18 cellular contexts compared by ENCODE assay signal in genomic region chr2:74817333-74817732, GRCh38. TPM values are rescaled to one million over a fixed set of nuclear protein-coding genes. Genes with fewer than 3 reads are reported as not detected.
DNase-seq lines count a peak whose midpoint lies in the region; ATAC-seq and TF ChIP-seq lines count a peak whose summit lies in the region.
"Had no signal": no experiment of that assay in that cellular context is flagged by ENCODE, and none has a peak within 500 bp of the region (broad histone marks: within the 10 kb centered on the region; RNA-seq: fewer than 3 reads in every experiment).

No MANE protein-coding gene starts in this region.

- TF ChIP-seq POLR2A in esophagus muscularis mucosa (IDR thresholded peaks at IDR 0.05; ENCODE audit: low read depth) (no peak), gastroesophageal sphincter (IDR thresholded peaks at IDR 0.05) (no peak)

- H3K36me3 ChIP-seq in esophagus muscularis mucosa (no peaks in the 10 kb centered on the region), gastroesophageal sphincter (no peaks in the 10 kb centered on the region), H7 (replicated peaks; ENCODE audit: control insufficient read depth, insufficient read depth, low read length) (no peaks in the 10 kb centered on the region)
- H3K36me3 ChIP-seq: SJCRH30 had no signal

- H3K4me1 ChIP-seq in esophagus muscularis mucosa = peaks cover 0 to 14% (median 8%) of the 10 kb centered on the region in 4 donors
- H3K4me1 ChIP-seq in gastroesophageal sphincter = peaks cover 0 to 7% (median 0%) of the 10 kb centered on the region in 3 donors

- TF ChIP-seq CTCF in esophagus muscularis mucosa (IDR thresholded peaks at IDR 0.05) (no peak), gastroesophageal sphincter (IDR thresholded peaks at IDR 0.05) (no peak)

- peak; percentile 79 for DNase-seq in GF-D8 (lab: John Stamatoyannopoulos, UW)
- DNase-seq in NOMO-1 (lab: John Stamatoyannopoulos, UW; ENCODE audit: unreplicated experiment in 2 of 2) = peak; percentile 75 to 93
- DNase-seq in esophagus muscularis mucosa (ENCODE audit: extremely low spot score) = peak; percentile 29
- DNase-seq in pons (ENCODE audit: low spot score) = peak; percentile 36
- no peak for DNase-seq in H7
- DNase-seq in left colon = no peak
- no peak for DNase-seq in NCI-H510A treated with DMSO at 0.1 percent for 48 hours (lab: John Stamatoyannopoulos, UW)
- DNase-seq: activated CD4-positive, alpha-beta T cell treated with anti-CD3 and anti-CD28 coated beads for 48 hours; activated naive CD4-positive, alpha-beta T cell treated with Interleukin-2 at 50 U/mL for 16 hours; cortex of kidney; DND-41; NCI-H2171 treated with DMSO at 0.1 percent for 48 hours; SJCRH30; stimulated activated CD4-positive, alpha-beta T cell treated with anti-CD3 and anti-CD28 coated beads, Interleukin-2, amount 100 ng/mL, for 48 hours; T-helper 9 cell had no signal

- no peak for ATAC-seq in gastroesophageal sphincter
- ATAC-seq in left colon = no peak

- H3K27ac ChIP-seq in esophagus muscularis mucosa (replicated peaks in 1 of 4) (no peak overlapping the region), gastroesophageal sphincter (no peak overlapping the region)
- H3K27ac ChIP-seq: epithelial cell of prostate, SJCRH30 had no signal

- H3K27me3 ChIP-seq in esophagus muscularis mucosa = no peaks in the 10 kb centered on the region
- no peaks in the 10 kb centered on the region for H3K27me3 ChIP-seq in gastroesophageal sphincter
- H3K27me3 ChIP-seq in H7 (ENCODE audit: control insufficient read depth, insufficient read depth, low read length) = no peaks in the 10 kb centered on the region

- WGBS in esophagus muscularis mucosa = 81% methylated on average over 1 of the region's 1 CpG
- 76 to 100% methylated on average over 1 of the region's 1 CpG for WGBS in gastroesophageal sphincter (ENCODE audit: low coverage in 1 of 2), 2 donors

- no peaks in the 10 kb centered on the region for H3K9me3 ChIP-seq in esophagus muscularis mucosa
- no peaks in the 10 kb centered on the region for H3K9me3 ChIP-seq in gastroesophageal sphincter
- H3K9me3 ChIP-seq: SJCRH30 had no signal

- intact Hi-C loops in esophagus muscularis mucosa (cut with DNase I) = no loop called here
- intact Hi-C loops in left colon (cut with DNase I, micrococcal nuclease) = no loop called here

- H3K4me3 ChIP-seq in esophagus muscularis mucosa (no peak overlapping the region), gastroesophageal sphincter (no peak overlapping the region), H7 (ENCODE audit: insufficient read depth, low read depth, low read length) (no peak overlapping the region)
- H3K4me3 ChIP-seq: K562, SJCRH30 had no signal

- no peak for TF ChIP-seq EP300 in esophagus muscularis mucosa (IDR thresholded peaks at IDR 0.05)
- TF ChIP-seq EP300 in gastroesophageal sphincter (IDR thresholded peaks at IDR 0.05) = no peak

RNA-seq across cellular contexts. Expression of gene HK2, which starts 16.6 kb away (rescaled TPM):
- 1 to 10 TPM in 3 of 4 donors, under 1 TPM in 1; 0.97 to 5.3 (median 3.0) TPM for total RNA-seq in esophagus muscularis mucosa
- total RNA-seq in gastroesophageal sphincter = 1 to 10 TPM in 3 of 4 donors, under 1 TPM in 1; 0.82 to 6.1 (median 2.1) TPM
- total RNA-seq in H7 (2014; rRNA removed; shearing (Covaris generic)) = 10.7 and 16.2 TPM in 2 replicates
- 100 to 1,000 TPM; 172 to 423 TPM for total RNA-seq in left colon

Comparison
In these comparisons a context has a peak if more than half of its experiments do, and no peak if none do; other contexts are left out.
1. DNase-seq: peak in GF-D8 (single experiment), NOMO-1 (2 of 2), esophagus muscularis mucosa (single experiment) and pons (single experiment); none in H7 (single experiment), left colon (0 of 2) and NCI-H510A treated with DMSO at 0.1 percent for 48 hours (single experiment).
2. RNA of gene HK2, which starts 16.6 kb away (total RNA-seq): 172 to 423 TPM in left colon; 10.7 to 16.2 TPM in H7, 0.97 to 5.3 TPM in esophagus muscularis mucosa and 0.82 to 6.1 TPM in gastroesophageal sphincter; every median in the first group is over 10 times any median in the second.